In genomic region chr12:110531741-110532333, GRCh38 we compare ENCODE assay signal across 8 cellular contexts. TPM values are rescaled to one million over a fixed set of nuclear protein-coding genes. Genes with fewer than 3 reads are reported as not detected.
DNase-seq lines count a peak whose midpoint lies in the region; ATAC-seq and TF ChIP-seq lines count a peak whose summit lies in the region.

No MANE protein-coding gene starts in this region.

- POLR2A ChIA-PET in BJ (lab: Charles Lee) (no interaction called here), MCF 10A (lab: Yijun Ruan, JAX) (interaction anchor here (0.6 to 14.4 kb wide), 23 partner anchors 9 to 1878 kb away, joined by 3 to 351 read pairs (median 4); partner anchors contain the start of genes ARPC3, FAM216A, GPN3 and RAD9B)

- no peak for TF ChIP-seq CTCF in BJ (IDR thresholded peaks at IDR 0.05; ENCODE audit: insufficient read depth, low read depth, low read length)
- no peak for TF ChIP-seq CTCF in MCF 10A (IDR thresholded peaks at IDR 0.05; ENCODE audit: unreplicated experiment)

- no peak overlapping the region for H3K4me3 Mint-ChIP-seq in MCF 10A (ENCODE audit: unreplicated experiment)
- H3K4me3 Mint-ChIP-seq in stimulated activated memory B cell treated with anti-CD40 and anti-IgM and Interleukin-4, amounts not matched to agents 10 μg/mL and 1 μg/mL and 100 μg/mL, for 72 hours: no peak overlapping the region

- no peaks in the 10 kb centered on the region for H3K27me3 Mint-ChIP-seq in MCF 10A (ENCODE audit: insufficient read depth, unreplicated experiment)
- H3K27me3 Mint-ChIP-seq in stimulated activated memory B cell treated with anti-CD40 and anti-IgM and Interleukin-4, amounts not matched to agents 10 μg/mL and 1 μg/mL and 100 μg/mL, for 72 hours: no peaks in the 10 kb centered on the region

- H3K36me3 ChIP-seq in BJ (ENCODE audit: control insufficient read depth, insufficient read depth, low read length): peaks cover 2% of the 10 kb centered on the region; the same call in 1 of the 2 replicates

- peak overlapping the region; percentile 42 for H3K27ac Mint-ChIP-seq in MCF 10A (ENCODE audit: low read depth, unreplicated experiment)
- H3K27ac Mint-ChIP-seq in stimulated activated memory B cell treated with anti-CD40 and anti-IgM and Interleukin-4, amounts not matched to agents 10 μg/mL and 1 μg/mL and 100 μg/mL, for 72 hours: no peak overlapping the region

- H3K36me3 Mint-ChIP-seq in MCF 10A (ENCODE audit: insufficient read depth, unreplicated experiment): peaks cover 99% of the 10 kb centered on the region
- peaks cover 51% of the 10 kb centered on the region for H3K36me3 Mint-ChIP-seq in stimulated activated memory B cell treated with anti-CD40 and anti-IgM and Interleukin-4, amounts not matched to agents 10 μg/mL and 1 μg/mL and 100 μg/mL, for 72 hours

- intact Hi-C loops in MCF 10A (cut with micrococcal nuclease): no loop called here

- H3K4me1 Mint-ChIP-seq in MCF 10A (ENCODE audit: insufficient read depth, unreplicated experiment): peaks cover 18% of the 10 kb centered on the region
- H3K4me1 Mint-ChIP-seq in stimulated activated memory B cell treated with anti-CD40 and anti-IgM and Interleukin-4, amounts not matched to agents 10 μg/mL and 1 μg/mL and 100 μg/mL, for 72 hours: peaks cover 19% of the 10 kb centered on the region

- no TSS peak for BruUV-seq in MCF 10A (replicated peaks; lab: Mats Ljungman, UMichigan)

- H3K9me3 Mint-ChIP-seq in MCF 10A (ENCODE audit: unreplicated experiment): no peaks in the 10 kb centered on the region
- no peaks in the 10 kb centered on the region for H3K9me3 Mint-ChIP-seq in stimulated activated memory B cell treated with anti-CD40 and anti-IgM and Interleukin-4, amounts not matched to agents 10 μg/mL and 1 μg/mL and 100 μg/mL, for 72 hours

- ATAC-seq in GM19324 (IDR thresholded peaks at IDR 0.05; ENCODE audit: low FRiP score, unreplicated experiment) (peak; percentile 85), HG03159 (IDR thresholded peaks at IDR 0.05; ENCODE audit: unreplicated experiment) (peak; percentile 81)
- peak; percentile 72 for ATAC-seq in stimulated activated memory B cell treated with anti-CD40 and anti-IgM and Interleukin-4, amounts not matched to agents 10 μg/mL and 1 μg/mL and 100 μg/mL, for 72 hours

- H3K4me3 ChIP-seq in BJ (ENCODE audit: low read depth, low read length): no peak overlapping the region

- H3K27me3 ChIP-seq in BJ (ENCODE audit: control insufficient read depth, insufficient read depth, low read length): no peaks in the 10 kb centered on the region

- CTCF ChIA-PET in BJ (lab: Yijun Ruan, JAX): interaction anchor here (0.6 to 2.0 kb wide), 7 partner anchors 17 to 70 kb away, joined by 3 to 6 read pairs (median 3); partner anchors contain the start of genes FAM216A and GPN3
- CTCF ChIA-PET in MCF 10A (lab: Yijun Ruan, JAX): interaction anchor here (0.8 to 5.4 kb wide), 5 partner anchors 13 to 69 kb away, joined by 3 to 30 read pairs (median 5); no protein-coding TSS in a partner anchor

- peak; percentile 46 for DNase-seq in BJ (ENCODE audit: low read depth)
- peak; percentile 73 for DNase-seq in MCF 10A (ENCODE audit: unreplicated experiment)
- DNase-seq in NCI-H2081 treated with DMSO at 0.1 percent for 48 hours (lab: John Stamatoyannopoulos, UW): no peak
- no peak for DNase-seq in NCI-H510A treated with DMSO at 0.1 percent for 48 hours (lab: John Stamatoyannopoulos, UW)
- DNase-seq in stimulated activated CD4-positive, alpha-beta T cell treated with anti-CD3 and anti-CD28 coated beads, Interleukin-1b, Interleukin-23, amount 100 ng/mL, for 48 hours: no peak

RNA-seq across cellular contexts. Expression of gene RAD9B, which starts 29.7 kb away (rescaled TPM):
- polyA plus RNA-seq in BJ (2011; rRNA removed): 0.33 and 0.69 TPM in 2 replicates
- 0.31 and 0.85 TPM in 2 replicates for polyA minus RNA-seq in BJ (2011; rRNA and poly(A)+ RNA removed)
- 1.0 and 1.5 TPM in 2 replicates for total RNA-seq in MCF 10A (2022)

RNA-seq across cellular contexts. Expression of gene VPS29, which starts 29.9 kb away (rescaled TPM):
- 98.8 and 148 TPM in 2 replicates for polyA plus RNA-seq in BJ (2011; rRNA removed)
- polyA minus RNA-seq in BJ (2011; rRNA and poly(A)+ RNA removed): 16.0 and 17.4 TPM in 2 replicates
- total RNA-seq in MCF 10A (2022): 125 and 131 TPM in 2 replicates

RNA-seq across cellular contexts. Expression of gene PPTC7, which starts 51.3 kb away (rescaled TPM):
- polyA plus RNA-seq in BJ (2011; rRNA removed): 6.0 and 8.8 TPM in 2 replicates
- polyA minus RNA-seq in BJ (2011; rRNA and poly(A)+ RNA removed): 6.9 and 9.8 TPM in 2 replicates
- 32.0 and 36.5 TPM in 2 replicates for total RNA-seq in MCF 10A (2022)

Comparison
In these comparisons a context has a peak if more than half of its experiments do, and no peak if none do; other contexts are left out.
1. DNase-seq: peak in BJ (single experiment) and MCF 10A (single experiment); none in NCI-H2081 treated with DMSO at 0.1 percent for 48 hours (single experiment), NCI-H510A treated with DMSO at 0.1 percent for 48 hours (single experiment) and stimulated activated CD4-positive, alpha-beta T cell treated with anti-CD3 and anti-CD28 coated beads, Interleukin-1b, Interleukin-23, amount 100 ng/mL, for 48 hours (single experiment).
2. Peak in every context shown above with its lines, with median percentiles within 50 percentile points of each other: ATAC-seq.